In the genomic region with DNA sequence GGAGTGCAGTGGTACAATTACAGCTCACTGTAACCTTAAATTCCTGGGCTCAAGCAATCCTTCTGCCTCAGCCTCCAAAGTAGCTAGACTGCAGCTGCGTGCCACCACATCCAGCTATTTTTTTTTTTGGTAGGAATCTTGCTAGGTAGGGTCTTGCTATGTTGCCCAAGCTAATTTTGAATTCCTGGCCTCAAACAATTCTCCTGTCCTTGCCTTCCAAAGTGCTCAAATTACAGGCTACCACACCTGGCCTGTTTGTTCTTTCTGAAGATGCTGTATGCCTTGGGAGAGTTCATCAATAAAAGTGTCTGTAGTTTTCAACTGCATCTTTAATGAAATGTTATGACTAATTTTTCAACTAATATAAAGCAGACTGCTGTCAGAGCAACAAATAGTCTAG, we compare ENCODE assay signal across 8 cellular contexts. TPM values are rescaled to one million over a fixed set of nuclear protein-coding genes. Genes with fewer than 3 reads are reported as not detected.
DNase-seq lines count a peak whose midpoint lies in the region; ATAC-seq, FAIRE-seq and TF ChIP-seq lines count a peak whose summit lies in the region.

No MANE protein-coding gene starts in this region.

- peak overlapping the region; percentile 28 for H4K8ac ChIP-seq in mesenchymal stem cell (ENCODE audit: low read length)

- CTCF ChIA-PET in A549 (lab: Yijun Ruan, JAX), result interaction anchor here (0.6 to 1.0 kb wide), 2 partner anchors 18 to 682 kb away, joined by 3 read pairs; no protein-coding TSS in a partner anchor

- peaks cover 40% of the 10 kb centered on the region for H3K9me3 Mint-ChIP-seq in activated T-helper 2 cell treated with anti-CD3 and anti-CD28 coated beads, Interferon-gamma antibody, Interleukin-2, Interleukin-4, amounts not matched to agents 10 μg/mL and 5 μg/mL and 100 μg/mL, durations not matched to agents 14 hours and 24 hours and 36 hours

- H2AFZ ChIP-seq in GM23248 (peak overlapping the region; percentile 83), mesenchymal stem cell (ENCODE audit: low read depth, low read length) (no peak overlapping the region)

- peaks cover 47% of the 10 kb centered on the region for H3F3A ChIP-seq in GM23248 (ENCODE audit: insufficient read depth)

- DNase-seq in A549 (ENCODE audit: low read depth in 1 of 2, low spot score in 1 of 2) (no peak), GM23248 (peak; percentile 19), mesenchymal stem cell (no peak), cortex of kidney (lab: John Stamatoyannopoulos, UW) (no peak), NCI-H2081 (lab: John Stamatoyannopoulos, UW) (no peak)
- DNase-seq in activated T-helper 2 cell treated with anti-CD3 and anti-CD28 coated beads, Interferon-gamma antibody, Interleukin-2, Interleukin-4, amounts not matched to agents 10 μg/mL and 5 μg/mL and 100 μg/mL, durations not matched to agents 14 hours and 24 hours and 36 hours (ENCODE audit: low spot score), result no peak
- no peak for DNase-seq in activated CD8-positive, alpha-beta memory T cell treated with anti-CD3 and anti-CD28 coated beads, Interleukin-2, amount 50 U/mL, for 4 hours

- H2BK120ac ChIP-seq in mesenchymal stem cell (ENCODE audit: low read depth, low read length), result no peak overlapping the region

- no peak overlapping the region for H4K91ac ChIP-seq in mesenchymal stem cell (ENCODE audit: low read length)

- H3K27me3 ChIP-seq in GM23248 (replicated peaks; ENCODE audit: insufficient read depth) (no peaks in the 10 kb centered on the region), mesenchymal stem cell (ENCODE audit: control insufficient read depth in 1 of 2, insufficient read depth in 1 of 2, low read length in 2 of 2) (no peaks in the 10 kb centered on the region)

- H3K27ac ChIP-seq in A549, result peak overlapping the region; percentile 59 to 71; a peak in 5 of 6 replicates
- H3K27ac ChIP-seq in GM23248, result peak overlapping the region; percentile 92
- no peak overlapping the region for H3K27ac ChIP-seq in mesenchymal stem cell (ENCODE audit: low read length, poor library complexity, severe bottlenecking)

- H3K27ac Mint-ChIP-seq in activated T-helper 2 cell treated with anti-CD3 and anti-CD28 coated beads, Interferon-gamma antibody, Interleukin-2, Interleukin-4, amounts not matched to agents 10 μg/mL and 5 μg/mL and 100 μg/mL, durations not matched to agents 14 hours and 24 hours and 36 hours, result peak overlapping the region; percentile 90

- H2BK12ac ChIP-seq in mesenchymal stem cell (ENCODE audit: low read length in 2 of 2), result no peak overlapping the region

- H3K4me2 ChIP-seq in A549 (peak overlapping the region; percentile 70), GM23248 (ENCODE audit: unreplicated experiment) (peak overlapping the region; percentile 85), mesenchymal stem cell (ENCODE audit: low read length, poor library complexity, severe bottlenecking) (peak overlapping the region; percentile 54)

- H3K9ac ChIP-seq in GM23248 (peak overlapping the region; percentile 72), mesenchymal stem cell (ENCODE audit: low read length) (peak overlapping the region; percentile 89)

- intact Hi-C loops in activated T-helper 2 cell treated with anti-CD3 and anti-CD28 coated beads, Interferon-gamma antibody, Interleukin-2, Interleukin-4, amounts not matched to agents 10 μg/mL and 5 μg/mL and 100 μg/mL, durations not matched to agents 14 hours and 24 hours and 36 hours (cut with micrococcal nuclease), result loop anchor here (2.0 to 5.0 kb wide), 4 partner anchors 111 to 485 kb away; partner anchors contain the start of gene CDK6

- H2BK15ac ChIP-seq in mesenchymal stem cell (ENCODE audit: low read depth, poor library complexity, severe bottlenecking), result no peak overlapping the region

- TF ChIP-seq POLR2A in A549 (IDR thresholded peaks at IDR 0.05; ENCODE audit: low read length), result no peak

- TF ChIP-seq CTCF in A549 (IDR thresholded peaks at IDR 0.05), result no peak

- in situ Hi-C loops in GM23248 (cut with MboI), result no loop called here

- TF ChIP-seq EP300 in A549 (IDR thresholded peaks at IDR 0.05), result no peak

- WGBS in A549 (ENCODE audit: missing lambda C conversion rate), result 39% methylated on average over 1 of the region's 1 CpG
- WGBS in GM23248 (ENCODE audit: low coverage in 1 of 2, low lambda C conversion rate in 2 of 2, missing lambda C conversion rate in 2 of 2), 2 experiments, result 83 to 93% methylated on average over 1 of the region's 1 CpG
- whole genome bisulfite sequencing in mesenchymal stem cell, result no CpG with 5 or more reads among the region's 1 CpG

- peaks cover 61% of the 10 kb centered on the region for H3K36me3 Mint-ChIP-seq in activated T-helper 2 cell treated with anti-CD3 and anti-CD28 coated beads, Interferon-gamma antibody, Interleukin-2, Interleukin-4, amounts not matched to agents 10 μg/mL and 5 μg/mL and 100 μg/mL, durations not matched to agents 14 hours and 24 hours and 36 hours (ENCODE audit: low read depth)

- H3K4me3 ChIP-seq in A549 (peak overlapping the region; percentile 40), GM23248 (peak overlapping the region; percentile 78), mesenchymal stem cell (ENCODE audit: insufficient read depth in 1 of 2, low read depth in 1 of 2, low read length in 2 of 2) (peak overlapping the region in 1 of 2 experiments; percentile 88)

- H3K23ac ChIP-seq in mesenchymal stem cell (ENCODE audit: low read length in 2 of 2), result no peak overlapping the region

- no peaks in the 10 kb centered on the region for H3K79me1 ChIP-seq in mesenchymal stem cell (replicated peaks; ENCODE audit: low read length, poor library complexity, severe bottlenecking)

- H3K9me3 ChIP-seq in A549 (no peaks in the 10 kb centered on the region), GM23248 (ENCODE audit: low read depth) (no peaks in the 10 kb centered on the region), mesenchymal stem cell (ENCODE audit: control insufficient read depth, low read length) (peaks cover 3% of the 10 kb centered on the region)

- H3K4me1 ChIP-seq in A549 (peaks cover 35% of the 10 kb centered on the region), GM23248 (ENCODE audit: insufficient read depth) (peaks cover 46% of the 10 kb centered on the region), mesenchymal stem cell (ENCODE audit: control insufficient read depth, insufficient read depth, low read depth, low read length) (peaks cover 8% of the 10 kb centered on the region)

- peaks cover 51% of the 10 kb centered on the region for H3K79me2 ChIP-seq in GM23248 (ENCODE audit: insufficient read depth)

- H3K9me2 ChIP-seq in GM23248 (ENCODE audit: insufficient read depth), result no peaks in the 10 kb centered on the region

- no peaks in the 10 kb centered on the region for H3K36me3 ChIP-seq in GM23248 (ENCODE audit: low read depth)
- H3K36me3 ChIP-seq in mesenchymal stem cell (ENCODE audit: control insufficient read depth in 1 of 2, insufficient read depth in 2 of 2, low read depth in 1 of 2, low read length in 2 of 2), result peaks cover 0 to 5% of the 10 kb centered on the region in 2 experiments

- POLR2A ChIA-PET in A549 (lab: Yijun Ruan, JAX), result interaction anchor here (1.0 to 1.1 kb wide), 2 partner anchors 13 to 527 kb away, joined by 3 read pairs; partner anchors contain the start of gene FAM133B

- peak overlapping the region; percentile 85 for H3K4me3 Mint-ChIP-seq in activated T-helper 2 cell treated with anti-CD3 and anti-CD28 coated beads, Interferon-gamma antibody, Interleukin-2, Interleukin-4, amounts not matched to agents 10 μg/mL and 5 μg/mL and 100 μg/mL, durations not matched to agents 14 hours and 24 hours and 36 hours (ENCODE audit: low read depth)

- no peak overlapping the region for H3K4ac ChIP-seq in mesenchymal stem cell (ENCODE audit: low read depth in 1 of 2, low read length in 2 of 2)

- peaks cover 38% of the 10 kb centered on the region for H3K4me1 Mint-ChIP-seq in activated T-helper 2 cell treated with anti-CD3 and anti-CD28 coated beads, Interferon-gamma antibody, Interleukin-2, Interleukin-4, amounts not matched to agents 10 μg/mL and 5 μg/mL and 100 μg/mL, durations not matched to agents 14 hours and 24 hours and 36 hours (ENCODE audit: low read depth)

- no peak for FAIRE-seq in A549 (lab: Jason Lieb, UNC)

- H3K27me3 Mint-ChIP-seq in activated T-helper 2 cell treated with anti-CD3 and anti-CD28 coated beads, Interferon-gamma antibody, Interleukin-2, Interleukin-4, amounts not matched to agents 10 μg/mL and 5 μg/mL and 100 μg/mL, durations not matched to agents 14 hours and 24 hours and 36 hours (ENCODE audit: low read depth), result no peaks in the 10 kb centered on the region

- no peak overlapping the region for H3K14ac ChIP-seq in mesenchymal stem cell (ENCODE audit: low read length in 2 of 2)

- H3K18ac ChIP-seq in mesenchymal stem cell (ENCODE audit: low read depth in 1 of 2, low read length in 2 of 2), result no peak overlapping the region

- H2BK5ac ChIP-seq in mesenchymal stem cell (ENCODE audit: low read depth, low read length, poor library complexity, severe bottlenecking), result no peak overlapping the region

- no peak for TF ChIP-seq RAD21 in A549 (conservative IDR thresholded peaks at IDR 0.05 in 1 of 2, IDR thresholded peaks at IDR 0.05 in 1 of 2)

- ATAC-seq in A549, result peak in 1 of 2 experiments; percentile 39; a peak in 3 of 6 replicates
- no peak for ATAC-seq in GM18498 (IDR thresholded peaks at IDR 0.05; ENCODE audit: unreplicated experiment)

- H2AK5ac ChIP-seq in mesenchymal stem cell (ENCODE audit: low read length, severe bottlenecking), result no peak overlapping the region

- H4K20me1 ChIP-seq in GM23248 (ENCODE audit: insufficient read depth), result no peaks in the 10 kb centered on the region

RNA-seq across cellular contexts. Expression of gene SAMD9, which starts 0.5 kb away (rescaled TPM):
- polyA plus RNA-seq in A549 (2011; rRNA removed) (4.1 and 5.6 TPM in 2 replicates), A549 (2017; fragmentation: RNase III; extraction: RNeasy Plus Mini Kit Qiagen cat#74134 plus additional on column Dnase treatment) (3.9 to 5.0 TPM (median 4.7 TPM) in 3 replicates), GM23248 (2016; fragmentation: Nextera tagmentation; extraction: Ambion mirVana) (14.1 and 15.3 TPM in 2 replicates)
- polyA plus RNA-seq in A549 (2012; cell fraction: cytosol; rRNA removed), result 0.25 and 0.32 TPM in 2 replicates
- polyA plus RNA-seq in A549 (2012; cell fraction: nucleus; rRNA removed), result 0.18 and 0.28 TPM in 2 replicates
- polyA minus RNA-seq in A549 (2011; rRNA and poly(A)+ RNA removed), result 1.8 and 2.7 TPM in 2 replicates
- total RNA-seq in GM23248 (2014; rRNA removed; shearing (Covaris generic)), result 26.2 and 31.2 TPM in 2 replicates
- 9.3 and 9.4 TPM in 2 replicates for total RNA-seq in activated T-helper 2 cell treated with anti-CD3 and anti-CD28 coated beads, Interferon-gamma antibody, Interleukin-2, Interleukin-4, amounts not matched to agents 10 μg/mL and 5 μg/mL and 100 μg/mL, durations not matched to agents 14 hours and 24 hours and 36 hours
- 4.6 TPM for polyA plus RNA-seq in mesenchymal stem cell (2013, experiment 1 of 2)
- polyA plus RNA-seq in mesenchymal stem cell (2013, experiment 2 of 2), result 4.6 TPM

RNA-seq across cellular contexts. Expression of gene SAMD9L, which starts 30.9 kb away (rescaled TPM):
- polyA plus RNA-seq in A549 (2011; rRNA removed), result 1.4 and 1.5 TPM in 2 replicates
- 0.05 and 0.07 TPM in 2 replicates for polyA plus RNA-seq in A549 (2012; cell fraction: cytosol; rRNA removed)
- polyA plus RNA-seq in A549 (2012; cell fraction: nucleus; rRNA removed), result 0.06 and 0.10 TPM in 2 replicates
- polyA plus RNA-seq in A549 (2017; fragmentation: RNase III; extraction: RNeasy Plus Mini Kit Qiagen cat#74134 plus additional on column Dnase treatment), result 0.44 to 0.70 TPM (median 0.56 TPM) in 3 replicates
- polyA minus RNA-seq in A549 (2011; rRNA and poly(A)+ RNA removed), result 0.49 and 0.54 TPM in 2 replicates
- 11.0 and 17.0 TPM in 2 replicates for total RNA-seq in GM23248 (2014; rRNA removed; shearing (Covaris generic))
- 18.5 and 19.9 TPM in 2 replicates for polyA plus RNA-seq in GM23248 (2016; fragmentation: Nextera tagmentation; extraction: Ambion mirVana)
- total RNA-seq in activated T-helper 2 cell treated with anti-CD3 and anti-CD28 coated beads, Interferon-gamma antibody, Interleukin-2, Interleukin-4, amounts not matched to agents 10 μg/mL and 5 μg/mL and 100 μg/mL, durations not matched to agents 14 hours and 24 hours and 36 hours, result 12.6 and 15.3 TPM in 2 replicates
- polyA plus RNA-seq in mesenchymal stem cell (2013, experiment 1 of 2), result 7.0 TPM
- 6.9 TPM for polyA plus RNA-seq in mesenchymal stem cell (2013, experiment 2 of 2)
